In the genomic region with DNA sequence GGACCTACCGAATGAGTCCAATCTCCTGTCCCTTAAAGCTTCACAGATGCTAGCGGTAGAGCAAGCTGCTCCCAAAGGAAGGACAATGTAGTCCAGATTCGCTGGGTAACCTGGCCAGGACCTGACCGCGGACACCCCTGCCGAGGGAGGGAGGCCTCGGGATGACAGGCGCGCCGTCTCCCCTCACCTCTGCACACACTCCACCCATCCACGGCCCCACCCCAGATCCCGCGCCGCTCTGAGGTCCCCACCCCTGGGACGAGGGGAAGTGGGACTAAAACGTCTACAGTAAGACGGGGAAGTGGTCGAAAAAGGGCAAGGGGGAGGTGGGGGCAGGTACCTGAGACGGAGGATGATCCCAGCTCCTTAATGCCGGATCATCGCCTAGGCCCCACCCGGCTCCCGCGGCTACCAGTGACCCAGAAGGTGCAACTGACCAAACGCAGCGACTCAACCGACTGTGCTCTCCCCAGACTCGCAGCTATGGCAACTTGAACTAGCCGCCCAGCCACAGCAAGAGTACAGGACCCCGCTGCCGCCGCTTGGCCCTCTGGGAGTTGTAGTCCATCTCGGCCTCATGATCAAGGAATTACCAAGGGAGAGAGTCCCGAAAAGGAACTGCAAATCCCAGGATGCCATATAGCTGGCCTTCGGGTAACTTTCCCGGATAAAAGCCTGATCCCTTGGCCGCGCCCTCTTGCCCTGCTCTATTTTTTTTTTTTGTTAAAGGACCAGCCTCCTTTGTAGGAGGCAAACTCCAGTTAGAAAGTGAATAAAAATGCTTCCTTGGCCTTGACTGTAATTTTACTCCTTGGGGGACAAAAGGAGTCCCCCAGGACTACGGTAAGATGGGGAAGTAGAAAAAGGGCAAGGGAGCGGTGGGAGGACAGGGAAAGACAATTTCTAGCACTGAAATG, we compare ENCODE assay signal across 8 cellular contexts. TPM values are rescaled to one million over a fixed set of nuclear protein-coding genes. Genes with fewer than 3 reads are reported as not detected.
DNase-seq lines count a peak whose midpoint lies in the region; ATAC-seq and TF ChIP-seq lines count a peak whose summit lies in the region.

CEP128 (minus strand) TSS at position 498 of the 917 bp plus-strand sequence.

- peaks cover 18% of the 10 kb centered on the region for H3K4me1 ChIP-seq in mononuclear cell (ENCODE audit: insufficient read depth, low read length)

- DNase-seq in DMS114 treated with DMSO at 0.1 percent for 48 hours (lab: John Stamatoyannopoulos, UW; ENCODE audit: unreplicated experiment) (peak; percentile 92), HuH-7.5 (ENCODE audit: low spot score) (peak; percentile 61), OCI-M1 (lab: John Stamatoyannopoulos, UW) (peak; percentile 96), activated T-cell treated with anti-CD3 and anti-CD28 coated beads for 24 hours (ENCODE audit: low read depth) (peak; percentile 83), epithelial cell of esophagus (ENCODE audit: low read depth) (peak; percentile 97)
- DNase-seq in stimulated activated CD8-positive, alpha-beta memory T cell treated with anti-CD3 and anti-CD28 coated beads, Interleukin-2, amount 100 ng/mL, for 48 hours (ENCODE audit: low read depth in 2 of 2): peak; percentile 73 to 79

- no peak for TF ChIP-seq CTCF in epithelial cell of esophagus (IDR thresholded peaks at IDR 0.05; ENCODE audit: insufficient read depth, low read depth, low read length, missing control alignments)

- no peaks in the 10 kb centered on the region for H3K27me3 ChIP-seq in mononuclear cell (ENCODE audit: insufficient read depth, low read length)

- no peaks in the 10 kb centered on the region for H3K9me3 ChIP-seq in mononuclear cell (ENCODE audit: low read depth, low read length)

- peak; percentile 98 for ATAC-seq in GM21528 (IDR thresholded peaks at IDR 0.05; ENCODE audit: low FRiP score, unreplicated experiment)

- peak within 1 kb of the TSS; percentile 73 for H3K4me3 ChIP-seq in epithelial cell of esophagus (ENCODE audit: low read length)
- peak within 1 kb of the TSS; percentile 70 for H3K4me3 ChIP-seq in mononuclear cell (ENCODE audit: low read length)

RNA-seq across cellular contexts. Expression of gene CEP128, which starts in this region (rescaled TPM):
- total RNA-seq in mononuclear cell: 11.0 TPM

Comparison
In these comparisons a context has a peak if more than half of its experiments do, and no peak if none do; other contexts are left out.
1. Peak in every context shown above with its lines: DNase-seq, ATAC-seq and H3K4me3 ChIP-seq.